1 cellular context compared by ENCODE assay signal in genomic region chr11:68330700-68331337, GRCh38.
TF ChIP-seq lines count a peak whose summit lies in the region.

No MANE protein-coding gene starts in this region.

TF ChIP-seq in HepG2, 621 proteins besides CTCF, POLR2A, EP300 and RAD21 (continues in another document):
- no peak for TF ChIP-seq ZMYM3 (CRISPR knock-in tag; IDR thresholded peaks at IDR 0.05)
- peak; percentile 89 for TF ChIP-seq CREB1 (IDR thresholded peaks at IDR 0.05)
- no peak for TF ChIP-seq CREB1 (CRISPR knock-in tag; IDR thresholded peaks at IDR 0.05)
- no peak for TF ChIP-seq ZNF451 (CRISPR knock-in tag; IDR thresholded peaks at IDR 0.05)
- no peak for TF ChIP-seq ZBTB10 (CRISPR knock-in tag; IDR thresholded peaks at IDR 0.05; ENCODE audit: borderline replicate concordance)
- no peak for TF ChIP-seq ZSCAN20 (CRISPR knock-in tag; IDR thresholded peaks at IDR 0.05; ENCODE audit: borderline replicate concordance)
- no peak for TF ChIP-seq CHD2 (IDR thresholded peaks at IDR 0.05; ENCODE audit: low read depth, low read length)
- TF ChIP-seq ZBTB38 (CRISPR knock-in tag; IDR thresholded peaks at IDR 0.05) = peak; percentile 66
- 0 out of 2 replicates have a peak, but pooled peaks have one; percentile 22 for TF ChIP-seq ZNF788 (CRISPR knock-in tag; IDR thresholded peaks at IDR 0.05; ENCODE audit: borderline replicate concordance)
- TF ChIP-seq ZNF652 (CRISPR knock-in tag; IDR thresholded peaks at IDR 0.05; ENCODE audit: borderline replicate concordance, low read depth) = no peak
- no peak for TF ChIP-seq CENPT (CRISPR knock-in tag; IDR thresholded peaks at IDR 0.05; ENCODE audit: low read depth)
- TF ChIP-seq MTF2 (CRISPR knock-in tag; IDR thresholded peaks at IDR 0.05; ENCODE audit: borderline replicate concordance) = no peak
- no peak for TF ChIP-seq ZNF781 (CRISPR knock-in tag; IDR thresholded peaks at IDR 0.05; ENCODE audit: borderline replicate concordance, not compliant biosample characterization)
- TF ChIP-seq HMG20B (CRISPR knock-in tag; conservative IDR thresholded peaks at IDR 0.05) = no peak
- TF ChIP-seq SIN3B (IDR thresholded peaks at IDR 0.05; ENCODE audit: low read length) = no peak
- TF ChIP-seq HOXA3 (CRISPR knock-in tag; IDR thresholded peaks at IDR 0.05) = no peak; the same call in 1 of the 2 replicates
- no peak for TF ChIP-seq SAP130 (CRISPR knock-in tag; IDR thresholded peaks at IDR 0.05; ENCODE audit: low read depth)
- TF ChIP-seq ZNF557 (CRISPR knock-in tag; IDR thresholded peaks at IDR 0.05) = no peak
- TF ChIP-seq IRF9 (CRISPR knock-in tag; IDR thresholded peaks at IDR 0.05; ENCODE audit: borderline replicate concordance) = peak; percentile 67; the same call in 1 of the 2 replicates
- TF ChIP-seq E2F5 (CRISPR knock-in tag; conservative IDR thresholded peaks at IDR 0.05) = no peak
- TF ChIP-seq HOXA9 (CRISPR knock-in tag; IDR thresholded peaks at IDR 0.05; ENCODE audit: borderline replicate concordance) = no peak
- no peak for TF ChIP-seq ZBTB26 (CRISPR knock-in tag; IDR thresholded peaks at IDR 0.05; ENCODE audit: borderline replicate concordance)
- no peak for TF ChIP-seq SETDB1 (CRISPR knock-in tag; IDR thresholded peaks at IDR 0.05; ENCODE audit: borderline replicate concordance)
- no peak for TF ChIP-seq SYNCRIP (IDR thresholded peaks at IDR 0.05; ENCODE audit: insufficient read depth, low read depth, low read length)
- TF ChIP-seq PRDM4 (CRISPR knock-in tag; IDR thresholded peaks at IDR 0.05; ENCODE audit: borderline replicate concordance) = no peak
- TF ChIP-seq HNRNPLL (IDR thresholded peaks at IDR 0.05; ENCODE audit: low read depth, low read length, poor library complexity, severe bottlenecking) = no peak
- TF ChIP-seq ZNF142 (CRISPR knock-in tag; IDR thresholded peaks at IDR 0.05) = 0 out of 2 replicates have a peak, but pooled peaks have one; percentile 16
- no peak for TF ChIP-seq DDIT3 (CRISPR knock-in tag; IDR thresholded peaks at IDR 0.05)
- TF ChIP-seq KLF15 (CRISPR knock-in tag; IDR thresholded peaks at IDR 0.05; ENCODE audit: borderline replicate concordance) = no peak
- TF ChIP-seq TGIF2 (CRISPR knock-in tag; IDR thresholded peaks at IDR 0.05) = no peak
- TF ChIP-seq ZNF720 (CRISPR knock-in tag; IDR thresholded peaks at IDR 0.05) = no peak
- TF ChIP-seq ZKSCAN1 (IDR thresholded peaks at IDR 0.05; ENCODE audit: low read length) = no peak
- TF ChIP-seq LBX2 (CRISPR knock-in tag; IDR thresholded peaks at IDR 0.05; ENCODE audit: borderline replicate concordance) = no peak
- 0 out of 2 replicates have a peak, but pooled peaks have one; percentile 4 for TF ChIP-seq SP2 (CRISPR knock-in tag; IDR thresholded peaks at IDR 0.05)
- TF ChIP-seq SMAD1 (CRISPR knock-in tag; IDR thresholded peaks at IDR 0.05; ENCODE audit: borderline replicate concordance, low read depth) = no peak
- TF ChIP-seq ZBTB3 (CRISPR knock-in tag; IDR thresholded peaks at IDR 0.05; ENCODE audit: borderline replicate concordance, low read depth) = no peak
- 0 out of 2 replicates have a peak, but pooled peaks have one; percentile 4 for TF ChIP-seq ZNF446 (CRISPR knock-in tag; IDR thresholded peaks at IDR 0.05)
- no peak for TF ChIP-seq POGK (CRISPR knock-in tag; conservative IDR thresholded peaks at IDR 0.05)
- no peak for TF ChIP-seq ELK4 (CRISPR knock-in tag; IDR thresholded peaks at IDR 0.05; ENCODE audit: borderline replicate concordance)
- 0 out of 2 replicates have a peak, but pooled peaks have one; percentile 28 for TF ChIP-seq FOXO4 (CRISPR knock-in tag; conservative IDR thresholded peaks at IDR 0.05)
- no peak for TF ChIP-seq ZMYM2 (CRISPR knock-in tag; IDR thresholded peaks at IDR 0.05)
